In the genomic region with DNA sequence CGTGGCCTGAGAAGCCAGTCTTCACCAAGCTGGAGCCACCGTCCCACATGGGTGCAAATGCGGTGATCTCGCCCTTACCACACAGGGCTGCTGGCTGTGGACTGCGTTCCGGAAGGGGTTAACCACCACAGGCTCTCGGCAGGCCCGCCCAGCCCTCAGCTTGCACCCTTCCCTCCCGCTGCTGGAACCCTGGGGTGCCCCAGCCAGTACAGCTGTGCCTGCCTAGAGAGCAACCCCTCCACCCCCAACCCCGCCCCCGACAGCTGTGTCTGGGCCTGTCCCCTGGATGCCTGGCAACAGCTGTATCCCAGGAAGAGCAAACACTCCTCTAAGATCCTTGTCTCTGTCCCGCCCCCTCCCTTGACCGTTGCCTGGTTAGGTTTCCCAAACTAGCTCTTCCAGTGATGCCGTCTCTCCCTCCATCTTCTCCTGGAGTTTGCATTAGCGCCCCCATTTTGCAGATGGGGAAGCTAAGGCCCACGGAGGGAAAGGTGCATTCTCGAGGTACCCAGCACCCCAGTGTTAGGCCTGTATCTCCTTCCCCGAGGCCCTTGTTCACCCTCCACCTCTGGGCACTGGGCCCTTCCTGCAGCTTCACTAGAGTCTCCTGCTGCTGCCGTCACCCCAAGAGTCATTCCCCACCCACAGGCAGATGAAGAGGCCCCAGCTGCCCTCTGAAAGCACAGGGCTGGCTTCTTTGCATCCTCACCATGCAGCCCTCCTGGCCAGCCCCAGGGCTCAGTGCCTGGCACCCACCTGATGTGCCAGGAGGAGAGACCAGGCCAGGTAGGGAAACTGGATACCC, we compare ENCODE assay signal across 8 cellular contexts. TPM values are rescaled to one million over a fixed set of nuclear protein-coding genes. Genes with fewer than 3 reads are reported as not detected.
DNase-seq lines count a peak whose midpoint lies in the region; ATAC-seq lines count a peak whose summit lies in the region.

No MANE protein-coding gene starts in this region.

- peaks cover 10% of the 10 kb centered on the region for H3K4me1 Mint-ChIP-seq in activated naive CD8-positive, alpha-beta T cell treated with anti-CD3 and anti-CD28 coated beads, Interleukin-2, amount 50 U/mL, for 24 hours

- no peaks in the 10 kb centered on the region for H3K36me3 Mint-ChIP-seq in activated naive CD8-positive, alpha-beta T cell treated with anti-CD3 and anti-CD28 coated beads, Interleukin-2, amount 50 U/mL, for 24 hours (ENCODE audit: low read depth)

- no peaks in the 10 kb centered on the region for H3K9me3 Mint-ChIP-seq in activated naive CD8-positive, alpha-beta T cell treated with anti-CD3 and anti-CD28 coated beads, Interleukin-2, amount 50 U/mL, for 24 hours

- ATAC-seq in activated naive CD8-positive, alpha-beta T cell treated with anti-CD3 and anti-CD28 coated beads, Interleukin-2, amount 50 U/mL, for 24 hours = peak; percentile 64
- ATAC-seq in GM21528 (IDR thresholded peaks at IDR 0.05; ENCODE audit: low FRiP score, unreplicated experiment) = no peak
- no peak for ATAC-seq in GM18861 (IDR thresholded peaks at IDR 0.05; ENCODE audit: unreplicated experiment)

- H3K27me3 Mint-ChIP-seq in activated naive CD8-positive, alpha-beta T cell treated with anti-CD3 and anti-CD28 coated beads, Interleukin-2, amount 50 U/mL, for 24 hours = no peaks in the 10 kb centered on the region

- DNase-seq in Daoy (ENCODE audit: low read depth) (peak; percentile 53), NCI-H1105 treated with DMSO at 0.1 percent for 48 hours (lab: John Stamatoyannopoulos, UW) (peak; percentile 54), myocyte (ENCODE audit: low read depth) (peak; percentile 92), KG1 (lab: John Stamatoyannopoulos, UW) (no peak), ecto neural progenitor cell (ENCODE audit: low spot score) (no peak)
- no peak for DNase-seq in activated naive CD8-positive, alpha-beta T cell treated with anti-CD3 and anti-CD28 coated beads, Interleukin-2, amount 50 U/mL, for 24 hours

- no peak overlapping the region for H3K27ac Mint-ChIP-seq in activated naive CD8-positive, alpha-beta T cell treated with anti-CD3 and anti-CD28 coated beads, Interleukin-2, amount 50 U/mL, for 24 hours

- no peak overlapping the region for H3K4me3 Mint-ChIP-seq in activated naive CD8-positive, alpha-beta T cell treated with anti-CD3 and anti-CD28 coated beads, Interleukin-2, amount 50 U/mL, for 24 hours

RNA-seq across cellular contexts. Expression of a gene that starts 12.6 kb away (rescaled TPM):
- 361 and 414 TPM in 2 replicates for total RNA-seq in Daoy (2014; rRNA removed; shearing (Covaris generic))
- 396 and 474 TPM in 2 replicates for total RNA-seq in myocyte
- 445 TPM for polyA plus RNA-seq in myocyte (2012)

RNA-seq across cellular contexts. Expression of a gene that starts 23.0 kb away (rescaled TPM):
- 12.6 and 17.5 TPM in 2 replicates for total RNA-seq in Daoy (2014; rRNA removed; shearing (Covaris generic))
- total RNA-seq in myocyte = 8.0 and 13.1 TPM in 2 replicates
- polyA plus RNA-seq in myocyte (2012) = 16.3 TPM

RNA-seq across cellular contexts. Expression of a gene that starts 24.4 kb away (rescaled TPM):
- total RNA-seq in Daoy (2014; rRNA removed; shearing (Covaris generic)) = 30.7 and 36.9 TPM in 2 replicates
- total RNA-seq in myocyte = 41.7 and 47.0 TPM in 2 replicates
- 88.1 TPM for polyA plus RNA-seq in myocyte (2012)

RNA-seq across cellular contexts. Expression of a gene that starts 44.8 kb away (rescaled TPM):
- 0.36 and 0.80 TPM in 2 replicates for total RNA-seq in Daoy (2014; rRNA removed; shearing (Covaris generic))
- 0.53 and 0.57 TPM in 2 replicates for total RNA-seq in myocyte
- polyA plus RNA-seq in myocyte (2012) = 0.26 TPM

Comparison
In these comparisons a context has a peak if more than half of its experiments do, and no peak if none do; other contexts are left out.
1. DNase-seq: peak in Daoy (single experiment), NCI-H1105 treated with DMSO at 0.1 percent for 48 hours (single experiment) and myocyte (single experiment); none in activated naive CD8-positive, alpha-beta T cell treated with anti-CD3 and anti-CD28 coated beads, Interleukin-2, amount 50 U/mL, for 24 hours (single experiment), KG1 (single experiment) and ecto neural progenitor cell (single experiment).